ENCODE assay signal across 28 cellular contexts in the genomic region with DNA sequence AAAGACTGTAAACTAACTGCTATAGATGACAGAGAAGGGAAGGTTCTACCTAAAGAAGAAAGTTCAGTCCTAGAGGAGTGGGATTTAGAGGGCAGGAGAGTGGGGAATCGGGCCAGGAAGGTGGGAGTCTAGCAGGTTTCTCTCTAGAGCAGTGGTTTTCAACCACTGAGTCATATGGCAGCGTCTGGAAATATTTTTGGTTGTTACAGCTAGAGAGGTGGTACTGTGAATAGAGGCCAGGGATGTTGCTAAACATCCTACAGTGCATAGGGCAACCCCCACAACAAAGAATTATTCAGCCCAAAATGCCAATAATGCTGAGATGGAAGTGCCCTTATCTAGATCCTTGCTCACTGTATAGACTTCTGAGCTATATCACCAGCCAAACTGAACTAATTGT. TPM values are rescaled to one million over a fixed set of nuclear protein-coding genes. Genes with fewer than 3 reads are reported as not detected.
A peak's percentile ranks its signal among the peaks of the same experiment; 100 is the strongest.
DNase-seq lines count a peak whose midpoint lies in the region; ATAC-seq, FAIRE-seq and TF ChIP-seq lines count a peak whose summit lies in the region.
"Had no signal": no experiment of that assay in that cellular context is flagged by ENCODE, and none has a peak within 500 bp of the region (broad histone marks: within the 10 kb centered on the region; RNA-seq: fewer than 3 reads in every experiment).

No MANE protein-coding gene starts in this region.

- TF ChIP-seq POLR2A in H54 (IDR thresholded peaks at IDR 0.05; ENCODE audit: low read depth, low read length): no peak

- peaks cover 60% of the 10 kb centered on the region for H3K36me3 Mint-ChIP-seq in activated CD4-positive, alpha-beta memory T cell treated with anti-CD3 and anti-CD28 coated beads, Interleukin-2, amount 10 ng/mL, durations not matched to agents 7 days and 5 days (ENCODE audit: low read depth)
- peaks cover 31% of the 10 kb centered on the region for H3K36me3 Mint-ChIP-seq in effector memory CD8-positive, alpha-beta T cell (ENCODE audit: insufficient read depth)

- DNase-seq in AG10803 (ENCODE audit: low read depth) (peak; percentile 31), EH (ENCODE audit: low read depth) (peak; percentile 6), H54 (ENCODE audit: insufficient read length, low spot score) (no peak), H4 (ENCODE audit: low spot score) (no peak), GM10248 (ENCODE audit: extremely low spot score) (no peak)
- DNase-seq in activated CD4-positive, alpha-beta memory T cell treated with anti-CD3 and anti-CD28 coated beads, Interleukin-2, amount 10 ng/mL, durations not matched to agents 7 days and 5 days: no peak
- DNase-seq in effector memory CD8-positive, alpha-beta T cell: no peak
- DNase-seq: activated CD4-positive, CD25-positive, alpha-beta regulatory T cell treated with anti-CD3 and anti-CD28 coated beads, Interleukin-2, amount 50 U/mL, for 72 hours; activated CD8-positive, alpha-beta memory T cell treated with anti-CD3 and anti-CD28 coated beads, Interleukin-2, amount 50 U/mL, for 4 hours; activated naive CD4-positive, alpha-beta T cell treated with Interleukin-2 at 50 U/mL for 16 hours; aorta; CD4-positive, alpha-beta T cell; foreskin keratinocyte; GDM1; H9; hypothalamus; Karpas-422; NCI-H1105 treated with DMSO at 0.1 percent for 48 hours; NCI-H2081; NCI-H446; psoas muscle; SHP77; SW 1271; testis; uterus had no signal

- peak overlapping the region; percentile 21 for H3K27ac Mint-ChIP-seq in activated CD4-positive, alpha-beta memory T cell treated with anti-CD3 and anti-CD28 coated beads, Interleukin-2, amount 10 ng/mL, durations not matched to agents 7 days and 5 days
- H3K27ac Mint-ChIP-seq in effector memory CD8-positive, alpha-beta T cell: peak overlapping the region; percentile 38 to 67
- H3K27ac Mint-ChIP-seq: CD4-positive, alpha-beta T cell; neural progenitor cell had no signal

- CTCF ChIA-PET in activated CD4-positive, alpha-beta memory T cell treated with anti-CD3 and anti-CD28 coated beads, Interleukin-2, amount 10 ng/mL, durations not matched to agents 7 days and 5 days (lab: Charles Lee): no interaction called here
- CTCF ChIA-PET in GM10248 (lab: Yijun Ruan, JAX): interaction anchor here (0.9 to 1.3 kb wide), 3 partner anchors 9 to 30 kb away, joined by 4 read pairs; no protein-coding TSS in a partner anchor

- no peak overlapping the region for H3K4me3 ChIP-seq in AG10803 (ENCODE audit: low read length)
- H3K4me3 ChIP-seq: neural progenitor cell, psoas muscle, testis, uterus had no signal

- ATAC-seq in effector memory CD8-positive, alpha-beta T cell (replicated peaks): no peak
- ATAC-seq: foreskin keratinocyte, psoas muscle had no signal

- H3K4me1 Mint-ChIP-seq in activated CD4-positive, alpha-beta memory T cell treated with anti-CD3 and anti-CD28 coated beads, Interleukin-2, amount 10 ng/mL, durations not matched to agents 7 days and 5 days: peaks cover 24% of the 10 kb centered on the region
- H3K4me1 Mint-ChIP-seq in effector memory CD8-positive, alpha-beta T cell (ENCODE audit: low read depth in 2 of 2): peaks cover 5 to 14% of the 10 kb centered on the region in 2 donors
- H3K4me1 Mint-ChIP-seq: H9, neural progenitor cell had no signal

- no peak for FAIRE-seq in H54 (lab: Jason Lieb, UNC)
- FAIRE-seq: HTR-8/SVneo, islet of Langerhans had no signal

- H3K4me3 Mint-ChIP-seq in activated CD4-positive, alpha-beta memory T cell treated with anti-CD3 and anti-CD28 coated beads, Interleukin-2, amount 10 ng/mL, durations not matched to agents 7 days and 5 days: no peak overlapping the region
- H3K4me3 Mint-ChIP-seq in effector memory CD8-positive, alpha-beta T cell: no peak overlapping the region
- H3K4me3 Mint-ChIP-seq: CD4-positive, alpha-beta T cell; H9; neural progenitor cell had no signal

- peaks cover 10% of the 10 kb centered on the region for H3K9me3 Mint-ChIP-seq in activated CD4-positive, alpha-beta memory T cell treated with anti-CD3 and anti-CD28 coated beads, Interleukin-2, amount 10 ng/mL, durations not matched to agents 7 days and 5 days
- H3K9me3 Mint-ChIP-seq in effector memory CD8-positive, alpha-beta T cell: peaks cover 0 to 2% of the 10 kb centered on the region in 2 donors

- TF ChIP-seq CTCF in AG10803 (conservative IDR thresholded peaks at IDR 0.05; ENCODE audit: low read length) (no peak), GM10248 (IDR thresholded peaks at IDR 0.05; ENCODE audit: control extremely low read depth, extremely low read depth, low read depth, missing control alignments) (no peak)

- POLR2A ChIA-PET in activated CD4-positive, alpha-beta memory T cell treated with anti-CD3 and anti-CD28 coated beads, Interleukin-2, amount 10 ng/mL, durations not matched to agents 7 days and 5 days (lab: Charles Lee): interaction anchor here (1.2 to 1.5 kb wide), 2 partner anchors 12 to 167 kb away, joined by 3 read pairs; a partner anchor contains a TSS
- POLR2A ChIA-PET in GM10248 (lab: Yijun Ruan, JAX): no interaction called here

- H3K27me3 Mint-ChIP-seq in activated CD4-positive, alpha-beta memory T cell treated with anti-CD3 and anti-CD28 coated beads, Interleukin-2, amount 10 ng/mL, durations not matched to agents 7 days and 5 days: no peaks in the 10 kb centered on the region
- H3K27me3 Mint-ChIP-seq in effector memory CD8-positive, alpha-beta T cell: no peaks in the 10 kb centered on the region
- H3K27me3 Mint-ChIP-seq: CD4-positive, alpha-beta T cell had no signal

RNA-seq across cellular contexts. Expression of a gene that starts 28.7 kb away (rescaled TPM):
- 100 to 1,000 TPM; 107 to 120 TPM for total RNA-seq in activated CD4-positive, alpha-beta memory T cell treated with anti-CD3 and anti-CD28 coated beads, Interleukin-2, amount 10 ng/mL, durations not matched to agents 7 days and 5 days
- total RNA-seq in H4 (2014; rRNA removed; shearing (Covaris generic)): 131 and 132 TPM in 2 replicates

Comparison
In these comparisons a context has a peak if more than half of its experiments do, and no peak if none do; other contexts are left out.
1. DNase-seq: peak in AG10803 (single experiment) and EH (single experiment); none in activated CD4-positive, alpha-beta memory T cell treated with anti-CD3 and anti-CD28 coated beads, Interleukin-2, amount 10 ng/mL, durations not matched to agents 7 days and 5 days (single experiment), effector memory CD8-positive, alpha-beta T cell (0 of 3), H54 (single experiment), H4 (single experiment) and GM10248 (single experiment).